ENCODE assay signal across 11 cellular contexts in genomic region chr12:65565601-65566560, GRCh38.
DNase-seq lines count a peak whose midpoint lies in the region; ATAC-seq, FAIRE-seq and TF ChIP-seq lines count a peak whose summit lies in the region.
"Had no signal": no experiment of that assay in that cellular context is flagged by ENCODE, and none has a peak within 500 bp of the region (broad histone marks: within the 10 kb centered on the region; RNA-seq: fewer than 3 reads in every experiment).

No MANE protein-coding gene starts in this region.

- H3K27me3 ChIP-seq in BLaER1 treated with 17β-estradiol and CSF1 and Interleukin-3, amounts not matched to agents 10 nM and 100 nM = no peaks in the 10 kb centered on the region
- H3K27me3 ChIP-seq in MG63 (no peaks in the 10 kb centered on the region), small intestine (ENCODE audit: control insufficient read depth in 2 of 2, insufficient read depth in 2 of 2, low read length in 2 of 2) (peaks cover 0 to 2% of the 10 kb centered on the region in 2 donors), spleen (replicated peaks in 1 of 7) (peaks cover 0 to 1% (median 0%) of the 10 kb centered on the region in 7 donors)

- ATAC-seq in GM21381 (IDR thresholded peaks at IDR 0.05; ENCODE audit: unreplicated experiment) = no peak

- no peak for FAIRE-seq in small intestine (lab: Jason Lieb, UNC)

- no peaks in the 10 kb centered on the region for H3K36me3 ChIP-seq in BLaER1 treated with 17β-estradiol and CSF1 and Interleukin-3, amounts not matched to agents 10 nM and 100 nM
- H3K36me3 ChIP-seq in MG63 = no peaks in the 10 kb centered on the region
- H3K36me3 ChIP-seq in small intestine (ENCODE audit: control insufficient read depth in 2 of 2, insufficient read depth in 2 of 2, low read length in 2 of 2) = no peaks in the 10 kb centered on the region
- no peaks in the 10 kb centered on the region for H3K36me3 ChIP-seq in spleen

- peaks cover 3 to 14% (median 10%) of the 10 kb centered on the region in 11 experiments; a peak in 11 of 22 replicates for H3K9me3 ChIP-seq in BLaER1 treated with 17β-estradiol and CSF1 and Interleukin-3, amounts not matched to agents 10 nM and 100 nM (replicated peaks in 1 of 11)
- H3K9me3 ChIP-seq in MG63 (no peaks in the 10 kb centered on the region), small intestine (ENCODE audit: control insufficient read depth, low read depth) (no peaks in the 10 kb centered on the region), spleen (peaks cover 0 to 7% (median 0%) of the 10 kb centered on the region in 8 donors)

- H3K27me3 Mint-ChIP-seq in chondrocyte (ENCODE audit: low read depth) = no peaks in the 10 kb centered on the region

- no peaks in the 10 kb centered on the region for H3K9me3 Mint-ChIP-seq in chondrocyte (ENCODE audit: low read depth)
- H3K9me3 Mint-ChIP-seq: activated T-cell treated with anti-CD3 and anti-CD28 coated beads, Interleukin-2, amount 50 U/mL, for 24 hours had no signal

- H3K4me3 Mint-ChIP-seq in chondrocyte (ENCODE audit: unreplicated experiment) = peak overlapping the region; percentile 10
- H3K4me3 Mint-ChIP-seq: activated T-cell treated with anti-CD3 and anti-CD28 coated beads, Interleukin-2, amount 50 U/mL, for 24 hours had no signal

- TF ChIP-seq POLR2A in spleen (IDR thresholded peaks at IDR 0.05) = no peak

- peaks cover 0 to 15% (median 4%) of the 10 kb centered on the region in 10 experiments; a peak in 7 of 20 replicates for H3K4me1 ChIP-seq in BLaER1 treated with 17β-estradiol and CSF1 and Interleukin-3, amounts not matched to agents 10 nM and 100 nM
- H3K4me1 ChIP-seq in small intestine (ENCODE audit: control insufficient read depth in 2 of 2, insufficient read depth in 1 of 2, low read depth in 1 of 2, low read length in 1 of 2) = no peaks in the 10 kb centered on the region
- no peaks in the 10 kb centered on the region for H3K4me1 ChIP-seq in spleen

- TF ChIP-seq CTCF in chondrocyte (IDR thresholded peaks at IDR 0.05) (peak; percentile 36), spleen (IDR thresholded peaks at IDR 0.05 in 8 of 11, conservative IDR thresholded peaks at IDR 0.05 in 3 of 11) (no peak)

- no peak overlapping the region for H3K27ac ChIP-seq in BLaER1 treated with 17β-estradiol and CSF1 and Interleukin-3, amounts not matched to agents 10 nM and 100 nM
- no peak overlapping the region for H3K27ac ChIP-seq in small intestine (ENCODE audit: low read depth in 1 of 2, low read length in 1 of 2)
- no peak overlapping the region for H3K27ac ChIP-seq in spleen

- no peaks in the 10 kb centered on the region for H4K20me1 ChIP-seq in BLaER1 treated with 17β-estradiol and CSF1 and Interleukin-3, amounts not matched to agents 10 nM and 100 nM

- H3K27ac Mint-ChIP-seq in chondrocyte (ENCODE audit: unreplicated experiment) = peak overlapping the region; percentile 75
- H3K27ac Mint-ChIP-seq: activated T-cell treated with anti-CD3 and anti-CD28 coated beads, Interleukin-2, amount 50 U/mL, for 24 hours had no signal

- no peak overlapping the region for H3K4me3 ChIP-seq in BLaER1 treated with 17β-estradiol and CSF1 and Interleukin-3, amounts not matched to agents 10 nM and 100 nM
- no peak overlapping the region for H3K4me3 ChIP-seq in MG63
- H3K4me3 ChIP-seq in small intestine (ENCODE audit: low read depth in 1 of 2, low read length in 2 of 2) = no peak overlapping the region
- H3K4me3 ChIP-seq in spleen = no peak overlapping the region

- intact Hi-C loops in spleen (cut with DNase I; ENCODE audit: low total_unique reads) = no loop called here

- WGBS in small intestine, 3 donors = 44 to 45% (median 45%) methylated on average over 11 of the region's 11 CpGs
- 50 to 66% (median 60%) methylated on average over 11 of the region's 11 CpGs for WGBS in spleen, 5 donors

- H3K4me2 ChIP-seq in BLaER1 treated with 17β-estradiol and CSF1 and Interleukin-3, amounts not matched to agents 10 nM and 100 nM = peak overlapping the region in 9 of 11 experiments; percentile 2 to 52 (median 13); a peak in 10 of 22 replicates

- DNase-seq in MG63 (peak; percentile 40), chondrocyte (ENCODE audit: low spot score) (no peak), left kidney (ENCODE audit: low read depth, low spot score) (peak; percentile 16), SHP77 (lab: John Stamatoyannopoulos, UW) (no peak), small intestine (no peak), spleen (no peak)
- DNase-seq: activated T-cell treated with anti-CD3 and anti-CD28 coated beads, Interleukin-2, amount 50 U/mL, for 24 hours; DMS 273 treated with DMSO at 0.1 percent for 48 hours; NCI-H1930 had no signal

- no peaks in the 10 kb centered on the region for H3K36me3 Mint-ChIP-seq in chondrocyte (ENCODE audit: low read depth)

- H3K4me1 Mint-ChIP-seq in chondrocyte (ENCODE audit: low read depth) = peaks cover 60% of the 10 kb centered on the region

- H3K9ac ChIP-seq in BLaER1 treated with 17β-estradiol and CSF1 and Interleukin-3, amounts not matched to agents 10 nM and 100 nM = no peak overlapping the region

Comparison
In these comparisons a context has a peak if more than half of its experiments do, and no peak if none do; other contexts are left out.
1. DNase-seq: peak in MG63 (single experiment) and left kidney (single experiment); none in chondrocyte (single experiment), SHP77 (0 of 2), small intestine (single experiment) and spleen (single experiment).